23 cellular contexts compared by ENCODE assay signal in the genomic region with DNA sequence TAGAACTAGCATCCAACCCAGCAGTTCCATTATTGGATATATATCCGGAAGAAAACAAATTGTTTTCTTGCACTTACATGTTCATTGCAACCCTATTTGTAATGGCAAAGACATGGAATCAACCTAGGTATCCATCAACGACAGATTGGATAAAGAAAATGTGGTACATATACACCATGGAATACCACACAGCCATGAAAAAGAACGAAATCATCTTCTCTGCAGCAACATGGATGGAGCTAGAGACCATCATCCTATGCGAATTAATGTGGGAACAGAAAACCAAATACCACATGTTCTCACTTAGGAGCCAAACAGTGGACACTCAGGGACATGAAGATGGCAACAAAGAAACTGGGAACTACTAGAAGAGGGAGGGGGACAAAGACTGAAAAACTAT.
"Had no signal": no experiment of that assay in that cellular context is flagged by ENCODE, and none has a peak within 500 bp of the region (broad histone marks: within the 10 kb centered on the region; RNA-seq: fewer than 3 reads in every experiment).

No MANE protein-coding gene starts in this region.

- H3K27me3 ChIP-seq: dorsolateral prefrontal cortex, esophagus squamous epithelium, gastrocnemius medialis, heart right ventricle, left lung had no signal

- H3K4me1 Mint-ChIP-seq: mesothelial cell of epicardium had no signal

- H3K27ac ChIP-seq: coronary artery, dorsolateral prefrontal cortex, epithelial cell of prostate, esophagus squamous epithelium, gastrocnemius medialis, heart right ventricle, left lung, lower lobe of right lung had no signal

- DNase-seq: dermis blood vessel endothelial cell; dorsolateral prefrontal cortex; effector CD4-positive, alpha-beta T cell; effector memory CD4-positive, alpha-beta T cell; erythroblast; esophagus squamous epithelium; foreskin fibroblast; foreskin melanocyte; gastrocnemius medialis; glutamatergic neuron; head of caudate nucleus; heart right ventricle; hippocampal formation; left cardiac atrium; left lung; left ventricle myocardium superior; lower lobe of right lung; mesenchymal stem cell; mucosa of descending colon had no signal

- H3K27ac Mint-ChIP-seq: mesothelial cell of epicardium had no signal

- H3K36me3 ChIP-seq: esophagus squamous epithelium, gastrocnemius medialis, heart right ventricle, left lung, lower lobe of right lung had no signal

- ATAC-seq: esophagus mucosa, gastrocnemius medialis, heart right ventricle, left cardiac atrium, left lung, left ventricle myocardium superior, lower lobe of right lung, mucosa of descending colon had no signal

- H3K36me3 Mint-ChIP-seq: mesothelial cell of epicardium had no signal

- H3K4me1 ChIP-seq: esophagus squamous epithelium, gastrocnemius medialis, heart right ventricle, left lung, lower lobe of right lung had no signal

- H3K9me3 ChIP-seq: esophagus squamous epithelium, gastrocnemius medialis, lower lobe of right lung, mucosa of descending colon had no signal

- H3K4me3 Mint-ChIP-seq: mesothelial cell of epicardium had no signal

- H3K4me3 ChIP-seq: coronary artery, dorsolateral prefrontal cortex, esophagus squamous epithelium, gastrocnemius medialis, heart right ventricle, left lung, lower lobe of right lung, mucosa of descending colon had no signal
